ENCODE assay signal across 9 cellular contexts in genomic region chr18:3402962-3403585, GRCh38. TPM values are rescaled to one million over a fixed set of nuclear protein-coding genes. Genes with fewer than 3 reads are reported as not detected.
DNase-seq lines count a peak whose midpoint lies in the region; ATAC-seq and TF ChIP-seq lines count a peak whose summit lies in the region.
"Had no signal": no experiment of that assay in that cellular context is flagged by ENCODE, and none has a peak within 500 bp of the region (broad histone marks: within the 10 kb centered on the region; RNA-seq: fewer than 3 reads in every experiment).

No MANE protein-coding gene starts in this region.

- no peak overlapping the region for H3K27ac ChIP-seq in SK-N-SH (ENCODE audit: low read depth in 2 of 2, low read length in 1 of 2)

- 60% methylated on average over 2 of the region's 2 CpGs for WGBS in SK-N-SH (ENCODE audit: low lambda C conversion rate)

- H3K36me3 ChIP-seq in SK-N-SH (replicated peaks in 1 of 2; ENCODE audit: control insufficient read depth in 1 of 2, insufficient read depth in 2 of 2, low read length in 1 of 2), result no peaks in the 10 kb centered on the region

- no peak overlapping the region for H3K9ac ChIP-seq in SK-N-SH

- H3K4me1 ChIP-seq in SK-N-SH (ENCODE audit: control insufficient read depth in 1 of 2, insufficient read depth in 2 of 2, low read depth in 1 of 2, low read length in 1 of 2), result no peaks in the 10 kb centered on the region

- CTCF ChIA-PET in SK-N-SH (lab: Yijun Ruan, JAX), result no interaction called here

- no peak overlapping the region for H2AFZ ChIP-seq in SK-N-SH (ENCODE audit: low read depth)

- no peak for TF ChIP-seq RAD21 in SK-N-SH (IDR thresholded peaks at IDR 0.05; ENCODE audit: low read length)

- H4K20me1 ChIP-seq in SK-N-SH (ENCODE audit: insufficient read depth), result no peaks in the 10 kb centered on the region

- POLR2A ChIA-PET in SK-N-SH (lab: Yijun Ruan, JAX), result no interaction called here

- TF ChIP-seq CTCF in SK-N-SH (IDR thresholded peaks at IDR 0.05) (no peak), cardiac fibroblast (IDR thresholded peaks at IDR 0.05; ENCODE audit: low read depth, low read length) (no peak), retinal pigment epithelial cell (conservative IDR thresholded peaks at IDR 0.05; ENCODE audit: low read depth, low read length) (no peak)

- no peaks in the 10 kb centered on the region for H3K79me2 ChIP-seq in SK-N-SH (ENCODE audit: insufficient read depth)

- H3K4me2 ChIP-seq in SK-N-SH, result no peak overlapping the region

- H3K4me3 ChIP-seq in SK-N-SH (ENCODE audit: low read depth in 2 of 2, low read length in 1 of 2), result no peak overlapping the region
- H3K4me3 ChIP-seq in cardiac fibroblast (replicated peaks in 1 of 2; ENCODE audit: low read depth in 2 of 2, low read length in 2 of 2), result no peak overlapping the region
- H3K4me3 ChIP-seq in retinal pigment epithelial cell (ENCODE audit: low read length), result no peak overlapping the region

- ATAC-seq in SK-N-SH treated with all-trans-retinoic acid at 6 μM for 48 hours, result no peak
- ATAC-seq in GM19324 (IDR thresholded peaks at IDR 0.05; ENCODE audit: low FRiP score, unreplicated experiment), result no peak

- no peaks in the 10 kb centered on the region for H3F3A ChIP-seq in SK-N-SH (replicated peaks; ENCODE audit: insufficient read depth)

- no peak for TF ChIP-seq EP300 in SK-N-SH (IDR thresholded peaks at IDR 0.05; ENCODE audit: borderline replicate concordance in 1 of 2, low read depth in 1 of 2, low read length in 1 of 2)

- no peaks in the 10 kb centered on the region for H3K27me3 ChIP-seq in SK-N-SH (ENCODE audit: insufficient read depth)

- no peaks in the 10 kb centered on the region for H3K9me3 ChIP-seq in SK-N-SH

- peak; percentile 28 for DNase-seq in SK-N-SH
- DNase-seq in M059J (ENCODE audit: low read depth), result peak; percentile 52
- DNase-seq in cardiac fibroblast (ENCODE audit: low read depth in 2 of 2), result peak; percentile 61 to 75
- peak; percentile 99 for DNase-seq in retinal pigment epithelial cell (ENCODE audit: low read depth)
- no peak for DNase-seq in midbrain (lab: John Stamatoyannopoulos, UW)
- no peak for DNase-seq in NCI-H1092 (lab: John Stamatoyannopoulos, UW)
- DNase-seq: activated T-cell treated with anti-CD3 and anti-CD28 coated beads, Interleukin-2, amount 50 U/mL, for 1 hour had no signal

- H3K9me2 ChIP-seq in SK-N-SH, result no peaks in the 10 kb centered on the region

TF ChIP-seq in SK-N-SH, 30 proteins besides CTCF, POLR2A, EP300 and RAD21 (continues in another document):
- TF ChIP-seq, protein P1, sequence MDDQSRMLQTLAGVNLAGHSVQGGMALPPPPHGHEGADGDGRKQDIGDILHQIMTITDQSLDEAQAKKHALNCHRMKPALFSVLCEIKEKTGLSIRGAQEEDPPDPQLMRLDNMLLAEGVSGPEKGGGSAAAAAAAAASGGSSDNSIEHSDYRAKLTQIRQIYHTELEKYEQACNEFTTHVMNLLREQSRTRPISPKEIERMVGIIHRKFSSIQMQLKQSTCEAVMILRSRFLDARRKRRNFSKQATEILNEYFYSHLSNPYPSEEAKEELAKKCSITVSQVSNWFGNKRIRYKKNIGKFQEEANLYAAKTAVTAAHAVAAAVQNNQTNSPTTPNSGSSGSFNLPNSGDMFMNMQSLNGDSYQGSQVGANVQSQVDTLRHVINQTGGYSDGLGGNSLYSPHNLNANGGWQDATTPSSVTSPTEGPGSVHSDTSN (IDR thresholded peaks at IDR 0.05), result no peak
- TF ChIP-seq YY1 (IDR thresholded peaks at IDR 0.05; ENCODE audit: low read depth) (no peak), IRF3 (IDR thresholded peaks at IDR 0.05; ENCODE audit: low read depth, low read length) (no peak), USF2 (IDR thresholded peaks at IDR 0.05; ENCODE audit: borderline replicate concordance, low read depth, low read length) (no peak)
- TF ChIP-seq, protein P2, sequence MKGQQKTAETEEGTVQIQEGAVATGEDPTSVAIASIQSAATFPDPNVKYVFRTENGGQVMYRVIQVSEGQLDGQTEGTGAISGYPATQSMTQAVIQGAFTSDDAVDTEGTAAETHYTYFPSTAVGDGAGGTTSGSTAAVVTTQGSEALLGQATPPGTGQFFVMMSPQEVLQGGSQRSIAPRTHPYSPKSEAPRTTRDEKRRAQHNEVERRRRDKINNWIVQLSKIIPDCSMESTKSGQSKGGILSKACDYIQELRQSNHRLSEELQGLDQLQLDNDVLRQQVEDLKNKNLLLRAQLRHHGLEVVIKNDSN (IDR thresholded peaks at IDR 0.05; ENCODE audit: borderline replicate concordance, low read depth), result peak; percentile 38; the same call in 1 of the 2 replicates

TF ChIP-seq in SK-N-SH treated with all-trans-retinoic acid at 6 μM for 48 hours, 23 proteins besides CTCF, POLR2A, EP300 and RAD21:
- TF ChIP-seq TCF4 (CRISPR knock-in tag; IDR thresholded peaks at IDR 0.05; ENCODE audit: borderline replicate concordance), result no peak
TF ChIP-seq in SK-N-SH treated with all-trans-retinoic acid at 6 μM for 48 hours: peak in this region for 0.

RNA-seq across cellular contexts. Expression of gene TGIF1, which starts 46.9 kb away (rescaled TPM):
- 82.3 and 113 TPM in 2 replicates for polyA plus RNA-seq in SK-N-SH (2012; rRNA removed)
- 78.8 and 86.9 TPM in 2 replicates for polyA plus RNA-seq in SK-N-SH (2012; cell fraction: cytosol; rRNA removed)
- polyA plus RNA-seq in SK-N-SH (2012; cell fraction: nucleus; rRNA removed), result 121 and 190 TPM in 2 replicates
- total RNA-seq in M059J (2014; rRNA removed; shearing (Covaris generic)), result 113 and 126 TPM in 2 replicates

Comparison
In these comparisons a context has a peak if more than half of its experiments do, and no peak if none do; other contexts are left out.
1. DNase-seq: peak in SK-N-SH (single experiment), M059J (single experiment), cardiac fibroblast (2 of 2) and retinal pigment epithelial cell (single experiment); none in midbrain (single experiment) and NCI-H1092 (single experiment).